In the genomic region with DNA sequence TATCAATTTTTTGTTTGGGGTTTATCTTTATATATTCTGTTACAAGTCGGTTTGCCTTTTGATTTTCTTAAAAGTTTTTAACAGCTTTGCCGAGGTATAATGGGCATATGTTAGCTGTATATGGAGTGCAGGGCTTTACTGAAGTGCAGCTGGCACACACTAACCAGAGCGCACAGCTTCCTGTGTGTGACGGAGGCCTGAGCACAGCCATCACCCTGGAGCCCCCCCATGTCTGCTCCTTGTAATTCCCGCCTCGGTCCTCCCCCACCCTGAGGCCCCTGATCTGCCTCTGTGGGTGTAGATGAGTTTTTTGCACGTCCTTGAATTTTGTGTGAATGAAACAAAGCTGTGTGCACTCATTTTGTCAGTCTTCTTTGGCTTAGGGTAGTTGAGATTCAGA, we compare ENCODE assay signal across 23 cellular contexts.
DNase-seq lines count a peak whose midpoint lies in the region; ATAC-seq lines count a peak whose summit lies in the region.
"Had no signal": no experiment of that assay in that cellular context is flagged by ENCODE, and none has a peak within 500 bp of the region (broad histone marks: within the 10 kb centered on the region; RNA-seq: fewer than 3 reads in every experiment).

No MANE protein-coding gene starts in this region.

- H2AFZ ChIP-seq in mesenchymal stem cell (ENCODE audit: low read depth, low read length) (no peak overlapping the region), GM23248 (no peak overlapping the region)

- H3K4me1 ChIP-seq in mesenchymal stem cell (ENCODE audit: control insufficient read depth, insufficient read depth, low read depth, low read length) (peaks cover 19% of the 10 kb centered on the region), thymus (ENCODE audit: control insufficient read depth, insufficient read depth, low read length) (peaks cover 12% of the 10 kb centered on the region), GM23248 (ENCODE audit: insufficient read depth) (no peaks in the 10 kb centered on the region)
- H3K4me1 ChIP-seq: spleen had no signal

- H3K23ac ChIP-seq in mesenchymal stem cell (ENCODE audit: low read length in 2 of 2) = no peak overlapping the region

- WGBS in mesenchymal stem cell = 91% methylated on average over 7 of the region's 7 CpGs
- 11% methylated on average over 7 of the region's 7 CpGs for WGBS in thymus
- 99% methylated on average over 7 of the region's 7 CpGs for WGBS in GM23248 (ENCODE audit: low coverage in 1 of 2, low lambda C conversion rate in 2 of 2, missing lambda C conversion rate in 2 of 2), 2 experiments

- H3K27ac ChIP-seq in SK-N-MC (peak overlapping the region; percentile 86), mesenchymal stem cell (ENCODE audit: low read length, poor library complexity, severe bottlenecking) (peak overlapping the region; percentile 64), thymus (ENCODE audit: low read depth) (peak overlapping the region; percentile 8), GM23248 (no peak overlapping the region)
- H3K27ac ChIP-seq: spleen had no signal

- no peak overlapping the region for H2AK5ac ChIP-seq in mesenchymal stem cell (ENCODE audit: low read length, severe bottlenecking)

- no peak overlapping the region for H2BK120ac ChIP-seq in mesenchymal stem cell (ENCODE audit: low read depth, low read length)

- POLR2A ChIA-PET in activated CD4-positive, alpha-beta T cell treated with anti-CD3 and anti-CD28 coated beads, Interleukin-2, amount 10 ng/mL, durations not matched to agents 7 days and 5 days (lab: Charles Lee) = no interaction called here

- H3K9me3 ChIP-seq in SK-N-MC (ENCODE audit: low read depth, low read length) (no peaks in the 10 kb centered on the region), mesenchymal stem cell (ENCODE audit: control insufficient read depth, low read length) (no peaks in the 10 kb centered on the region), thymus (ENCODE audit: control insufficient read depth) (peaks cover 3% of the 10 kb centered on the region), GM23248 (ENCODE audit: low read depth) (no peaks in the 10 kb centered on the region)
- H3K9me3 ChIP-seq: spleen, tibial nerve had no signal

- no peak for DNase-seq in activated CD4-positive, alpha-beta T cell treated with anti-CD3 and anti-CD28 coated beads, Interleukin-2, amount 10 ng/mL, durations not matched to agents 7 days and 5 days
- DNase-seq in activated CD4-positive, alpha-beta T cell treated with anti-CD3 and anti-CD28 coated beads, Interleukin-2, amount 10 ng/mL, durations not matched to agents 24 days and 14 days = no peak
- DNase-seq in SK-N-MC (ENCODE audit: low read depth, low spot score) (no peak), mesenchymal stem cell (no peak), GM23248 (no peak), H4 (ENCODE audit: low spot score) (no peak)
- DNase-seq: activated B cell treated with CpG ODN at 0.5 μM for 24 hours; activated naive CD4-positive, alpha-beta T cell treated with anti-CD3 and anti-CD28 coated beads, Interleukin-2, amount 10 ng/mL, durations not matched to agents 7 days and 5 days; activated T-cell treated with anti-CD3 and anti-CD28 coated beads, Interleukin-2, amount 50 U/mL, for 72 hours; Calu3; effector memory CD8-positive, alpha-beta T cell; foreskin melanocyte; hypothalamus; left ventricle myocardium superior; NCI-H1417; NK-92 treated with Interleukin-12 subunit alpha and Interleukin-12 subunit beta, amount 100 ng/mL, for 24 hours; spleen; stimulated activated CD4-positive, alpha-beta T cell treated with anti-CD3 and anti-CD28 coated beads, Interleukin-4, amount 100 ng/mL, for 24 hours; stimulated activated naive CD8-positive, alpha-beta T cell treated with anti-CD3 and anti-CD28 coated beads, Interleukin-15, Interleukin-2, amounts not matched to agents 100 U/mL and 50 U/mL, for 24 hours had no signal

- in situ Hi-C loops in GM23248 (cut with MboI) = no loop called here

- H3K14ac ChIP-seq in mesenchymal stem cell (ENCODE audit: low read length in 2 of 2) = no peak overlapping the region

- no peaks in the 10 kb centered on the region for H3F3A ChIP-seq in GM23248 (ENCODE audit: insufficient read depth)

- no peak overlapping the region for H2BK12ac ChIP-seq in mesenchymal stem cell (ENCODE audit: low read length in 2 of 2)

- no peak overlapping the region for H3K4me3 Mint-ChIP-seq in activated CD4-positive, alpha-beta T cell treated with anti-CD3 and anti-CD28 coated beads, Interleukin-2, amount 10 ng/mL, durations not matched to agents 7 days and 5 days
- H3K4me3 Mint-ChIP-seq in activated CD4-positive, alpha-beta T cell treated with anti-CD3 and anti-CD28 coated beads, Interleukin-2, amount 10 ng/mL, durations not matched to agents 24 days and 14 days = no peak overlapping the region
- H3K4me3 Mint-ChIP-seq: activated B cell treated with CpG ODN at 0.5 μM for 24 hours; activated naive CD4-positive, alpha-beta T cell treated with anti-CD3 and anti-CD28 coated beads, Interleukin-2, amount 10 ng/mL, durations not matched to agents 7 days and 5 days; activated T-cell treated with anti-CD3 and anti-CD28 coated beads, Interleukin-2, amount 50 U/mL, for 72 hours; effector memory CD8-positive, alpha-beta T cell had no signal

- H4K20me1 ChIP-seq in GM23248 (ENCODE audit: insufficient read depth) = no peaks in the 10 kb centered on the region

- CTCF ChIA-PET in activated CD4-positive, alpha-beta T cell treated with anti-CD3 and anti-CD28 coated beads, Interleukin-2, amount 10 ng/mL, durations not matched to agents 7 days and 5 days (lab: Charles Lee) = interaction anchor here (0.7 kb wide), 1 partner anchor 82 kb away, joined by 3 read pairs; no protein-coding TSS in a partner anchor

- H3K9me3 Mint-ChIP-seq in activated CD4-positive, alpha-beta T cell treated with anti-CD3 and anti-CD28 coated beads, Interleukin-2, amount 10 ng/mL, durations not matched to agents 7 days and 5 days = no peaks in the 10 kb centered on the region
- H3K9me3 Mint-ChIP-seq in activated CD4-positive, alpha-beta T cell treated with anti-CD3 and anti-CD28 coated beads, Interleukin-2, amount 10 ng/mL, durations not matched to agents 24 days and 14 days = no peaks in the 10 kb centered on the region
- H3K9me3 Mint-ChIP-seq: activated B cell treated with CpG ODN at 0.5 μM for 24 hours; activated naive CD4-positive, alpha-beta T cell treated with anti-CD3 and anti-CD28 coated beads, Interleukin-2, amount 10 ng/mL, durations not matched to agents 7 days and 5 days; activated T-cell treated with anti-CD3 and anti-CD28 coated beads, Interleukin-2, amount 50 U/mL, for 72 hours; effector memory CD8-positive, alpha-beta T cell had no signal

- ATAC-seq in GM18861 (IDR thresholded peaks at IDR 0.05; ENCODE audit: unreplicated experiment) = no peak
- ATAC-seq: activated T-cell treated with anti-CD3 and anti-CD28 coated beads, Interleukin-2, amount 50 U/mL, for 72 hours; effector memory CD8-positive, alpha-beta T cell; esophagus mucosa; left ventricle myocardium superior; stimulated activated naive CD8-positive, alpha-beta T cell treated with anti-CD3 and anti-CD28 coated beads, Interleukin-15, Interleukin-2, amounts not matched to agents 100 U/mL and 50 U/mL, for 24 hours had no signal

- H2BK15ac ChIP-seq in mesenchymal stem cell (ENCODE audit: low read depth, poor library complexity, severe bottlenecking) = no peak overlapping the region

- peaks cover 36% of the 10 kb centered on the region for H3K36me3 Mint-ChIP-seq in activated CD4-positive, alpha-beta T cell treated with anti-CD3 and anti-CD28 coated beads, Interleukin-2, amount 10 ng/mL, durations not matched to agents 7 days and 5 days (ENCODE audit: low read depth)
- H3K36me3 Mint-ChIP-seq in activated CD4-positive, alpha-beta T cell treated with anti-CD3 and anti-CD28 coated beads, Interleukin-2, amount 10 ng/mL, durations not matched to agents 24 days and 14 days (ENCODE audit: low read depth) = peaks cover 50% of the 10 kb centered on the region

- no peaks in the 10 kb centered on the region for H3K27me3 Mint-ChIP-seq in activated CD4-positive, alpha-beta T cell treated with anti-CD3 and anti-CD28 coated beads, Interleukin-2, amount 10 ng/mL, durations not matched to agents 7 days and 5 days
- H3K27me3 Mint-ChIP-seq in activated CD4-positive, alpha-beta T cell treated with anti-CD3 and anti-CD28 coated beads, Interleukin-2, amount 10 ng/mL, durations not matched to agents 24 days and 14 days = no peaks in the 10 kb centered on the region
- H3K27me3 Mint-ChIP-seq: activated B cell treated with CpG ODN at 0.5 μM for 24 hours; activated naive CD4-positive, alpha-beta T cell treated with anti-CD3 and anti-CD28 coated beads, Interleukin-2, amount 10 ng/mL, durations not matched to agents 7 days and 5 days; effector memory CD8-positive, alpha-beta T cell had no signal

- no peaks in the 10 kb centered on the region for H3K79me2 ChIP-seq in GM23248 (ENCODE audit: insufficient read depth)

- H2BK5ac ChIP-seq in mesenchymal stem cell (ENCODE audit: low read depth, low read length, poor library complexity, severe bottlenecking) = no peak overlapping the region

- no peak overlapping the region for H4K8ac ChIP-seq in mesenchymal stem cell (ENCODE audit: low read length)

- H3K9ac ChIP-seq in SK-N-MC (ENCODE audit: insufficient read length) (peak overlapping the region; percentile 48), mesenchymal stem cell (ENCODE audit: low read length) (peak overlapping the region; percentile 73), GM23248 (no peak overlapping the region)

- H3K9me2 ChIP-seq in GM23248 (ENCODE audit: insufficient read depth) = no peaks in the 10 kb centered on the region

- intact Hi-C loops in activated CD4-positive, alpha-beta T cell treated with anti-CD3 and anti-CD28 coated beads, Interleukin-2, amount 10 ng/mL, durations not matched to agents 24 days and 14 days (cut with micrococcal nuclease) = no loop called here

- H3K27ac Mint-ChIP-seq in activated CD4-positive, alpha-beta T cell treated with anti-CD3 and anti-CD28 coated beads, Interleukin-2, amount 10 ng/mL, durations not matched to agents 7 days and 5 days = peak overlapping the region; percentile 33
- H3K27ac Mint-ChIP-seq in activated CD4-positive, alpha-beta T cell treated with anti-CD3 and anti-CD28 coated beads, Interleukin-2, amount 10 ng/mL, durations not matched to agents 24 days and 14 days = no peak overlapping the region
- H3K27ac Mint-ChIP-seq: activated B cell treated with CpG ODN at 0.5 μM for 24 hours; activated naive CD4-positive, alpha-beta T cell treated with anti-CD3 and anti-CD28 coated beads, Interleukin-2, amount 10 ng/mL, durations not matched to agents 7 days and 5 days; activated T-cell treated with anti-CD3 and anti-CD28 coated beads, Interleukin-2, amount 50 U/mL, for 72 hours had no signal

- H3K4me3 ChIP-seq in SK-N-MC (peak overlapping the region; percentile 40; the same call in 1 of the 2 replicates), mesenchymal stem cell (ENCODE audit: insufficient read depth in 1 of 2, low read depth in 1 of 2, low read length in 2 of 2) (no peak overlapping the region), thymus (ENCODE audit: low read length) (no peak overlapping the region), GM23248 (no peak overlapping the region)
- H3K4me3 ChIP-seq: spleen had no signal

- H3K27me3 ChIP-seq in mesenchymal stem cell (ENCODE audit: control insufficient read depth in 1 of 2, insufficient read depth in 1 of 2, low read length in 2 of 2) (no peaks in the 10 kb centered on the region), thymus (ENCODE audit: control insufficient read depth, insufficient read depth) (no peaks in the 10 kb centered on the region), GM23248 (replicated peaks; ENCODE audit: insufficient read depth) (no peaks in the 10 kb centered on the region)
- H3K27me3 ChIP-seq: spleen, tibial nerve had no signal

- H3K36me3 ChIP-seq in SK-N-MC (ENCODE audit: insufficient read depth, low read length) (peaks cover 9% of the 10 kb centered on the region; the same call in 1 of the 2 replicates), mesenchymal stem cell (ENCODE audit: control insufficient read depth in 1 of 2, insufficient read depth in 2 of 2, low read depth in 1 of 2, low read length in 2 of 2) (peaks cover 33 to 39% of the 10 kb centered on the region in 2 experiments), thymus (ENCODE audit: control insufficient read depth, insufficient read depth) (peaks cover 63% of the 10 kb centered on the region), GM23248 (ENCODE audit: low read depth) (no peaks in the 10 kb centered on the region)

- peaks cover 27% of the 10 kb centered on the region for H3K79me1 ChIP-seq in mesenchymal stem cell (replicated peaks; ENCODE audit: low read length, poor library complexity, severe bottlenecking)

- peaks cover 17% of the 10 kb centered on the region for H3K4me1 Mint-ChIP-seq in activated CD4-positive, alpha-beta T cell treated with anti-CD3 and anti-CD28 coated beads, Interleukin-2, amount 10 ng/mL, durations not matched to agents 7 days and 5 days
- peaks cover 6% of the 10 kb centered on the region for H3K4me1 Mint-ChIP-seq in activated CD4-positive, alpha-beta T cell treated with anti-CD3 and anti-CD28 coated beads, Interleukin-2, amount 10 ng/mL, durations not matched to agents 24 days and 14 days
- H3K4me1 Mint-ChIP-seq: activated B cell treated with CpG ODN at 0.5 μM for 24 hours had no signal

- H3K4me2 ChIP-seq in mesenchymal stem cell (ENCODE audit: low read length, poor library complexity, severe bottlenecking) (peak overlapping the region; percentile 69), GM23248 (ENCODE audit: unreplicated experiment) (no peak overlapping the region)

- no peak overlapping the region for H4K91ac ChIP-seq in mesenchymal stem cell (ENCODE audit: low read length)

- no peak overlapping the region for H3K4ac ChIP-seq in mesenchymal stem cell (ENCODE audit: low read depth in 1 of 2, low read length in 2 of 2)

- H3K18ac ChIP-seq in mesenchymal stem cell (ENCODE audit: low read depth in 1 of 2, low read length in 2 of 2) = no peak overlapping the region
